Comparison of ENCODE assay signal across 22 cellular contexts in genomic region chr13:32846020-32846451, GRCh38.
DNase-seq lines count a peak whose midpoint lies in the region; TF ChIP-seq lines count a peak whose summit lies in the region.
"Had no signal": no experiment of that assay in that cellular context is flagged by ENCODE, and none has a peak within 500 bp of the region (broad histone marks: within the 10 kb centered on the region; RNA-seq: fewer than 3 reads in every experiment).

No MANE protein-coding gene starts in this region.

- H3K27me3 Mint-ChIP-seq in activated naive CD4-positive, alpha-beta T cell treated with anti-CD3 and anti-CD28 coated beads, Interleukin-2, amount 50 U/mL, for 24 hours, result no peaks in the 10 kb centered on the region
- H3K27me3 Mint-ChIP-seq in activated naive CD8-positive, alpha-beta T cell, result no peaks in the 10 kb centered on the region
- peaks cover 6% of the 10 kb centered on the region for H3K27me3 Mint-ChIP-seq in osteocyte (ENCODE audit: unreplicated experiment)
- H3K27me3 Mint-ChIP-seq: progenitor cell of endocrine pancreas had no signal

- H3K36me3 Mint-ChIP-seq in activated naive CD4-positive, alpha-beta T cell treated with anti-CD3 and anti-CD28 coated beads, Interleukin-2, amount 50 U/mL, for 24 hours, result peaks cover 2% of the 10 kb centered on the region
- H3K36me3 Mint-ChIP-seq in activated naive CD8-positive, alpha-beta T cell, result peaks cover 2% of the 10 kb centered on the region
- H3K36me3 Mint-ChIP-seq in osteocyte (ENCODE audit: unreplicated experiment), result peaks cover 2% of the 10 kb centered on the region
- H3K36me3 Mint-ChIP-seq: neural progenitor cell had no signal

- H3K36me3 ChIP-seq in Peyer's patch, result no peaks in the 10 kb centered on the region
- H3K36me3 ChIP-seq: heart left ventricle, left ventricle myocardium inferior, neural progenitor cell had no signal

- H3K4me1 ChIP-seq in Peyer's patch, result no peaks in the 10 kb centered on the region

- H3K27ac Mint-ChIP-seq in activated naive CD4-positive, alpha-beta T cell treated with anti-CD3 and anti-CD28 coated beads, Interleukin-2, amount 50 U/mL, for 24 hours, result peak overlapping the region; percentile 23
- H3K27ac Mint-ChIP-seq in activated naive CD8-positive, alpha-beta T cell, result peak overlapping the region; percentile 1
- H3K27ac Mint-ChIP-seq in osteocyte (ENCODE audit: unreplicated experiment), result no peak overlapping the region
- H3K27ac Mint-ChIP-seq: activated CD4-positive, alpha-beta T cell treated with anti-CD3 and anti-CD28 coated beads, Interleukin-2, amount 10 ng/mL, durations not matched to agents 7 days and 5 days had no signal

- H3K4me1 Mint-ChIP-seq in activated naive CD4-positive, alpha-beta T cell treated with anti-CD3 and anti-CD28 coated beads, Interleukin-2, amount 50 U/mL, for 24 hours, result no peaks in the 10 kb centered on the region
- H3K4me1 Mint-ChIP-seq in activated naive CD8-positive, alpha-beta T cell (ENCODE audit: low read depth), result peaks cover 2% of the 10 kb centered on the region
- peaks cover 6% of the 10 kb centered on the region for H3K4me1 Mint-ChIP-seq in osteocyte (ENCODE audit: unreplicated experiment)
- H3K4me1 Mint-ChIP-seq: activated CD4-positive, alpha-beta T cell treated with anti-CD3 and anti-CD28 coated beads, Interleukin-2, amount 10 ng/mL, durations not matched to agents 7 days and 5 days had no signal

- no peak for DNase-seq in activated naive CD4-positive, alpha-beta T cell treated with Interleukin-2 at 50 U/mL for 16 hours
- DNase-seq in NCI-H1092 treated with DMSO at 0.1 percent for 48 hours (lab: John Stamatoyannopoulos, UW), result peak; percentile 43
- peak; percentile 70 for DNase-seq in osteocyte (ENCODE audit: extremely low spot score, unreplicated experiment)
- no peak for DNase-seq in stimulated activated CD8-positive, alpha-beta memory T cell treated with anti-CD3 and anti-CD28 coated beads, Interleukin-4, amount 100 ng/mL, for 48 hours
- no peak for DNase-seq in stimulated activated naive CD4-positive, alpha-beta T cell treated with Interleukin-2 at 50 U/mL for 16 hours (lab: John Stamatoyannopoulos, UW)
- DNase-seq in Peyer's patch, result no peak
- DNase-seq: activated CD4-positive, alpha-beta T cell treated with anti-CD3 and anti-CD28 coated beads, Interleukin-2, amount 10 ng/mL, durations not matched to agents 7 days and 5 days; activated T-cell treated with anti-CD3 and anti-CD28 coated beads, Interleukin-2, amount 50 U/mL, for 1 hour; body of pancreas; DND-41; heart left ventricle; KBM-7; left ventricle myocardium inferior; NCI-H2029; substantia nigra had no signal

- H3K4me3 ChIP-seq in Peyer's patch, result no peak overlapping the region
- H3K4me3 ChIP-seq: body of pancreas, coronary artery, heart left ventricle, left ventricle myocardium inferior, neural progenitor cell had no signal

- no peaks in the 10 kb centered on the region for H3K9me3 Mint-ChIP-seq in activated naive CD4-positive, alpha-beta T cell treated with anti-CD3 and anti-CD28 coated beads, Interleukin-2, amount 50 U/mL, for 24 hours
- no peaks in the 10 kb centered on the region for H3K9me3 Mint-ChIP-seq in activated naive CD8-positive, alpha-beta T cell (ENCODE audit: low read depth)
- peaks cover 5% of the 10 kb centered on the region for H3K9me3 Mint-ChIP-seq in osteocyte (ENCODE audit: unreplicated experiment)

- H3K9me3 ChIP-seq in Peyer's patch, result peaks cover 0 to 5% (median 0%) of the 10 kb centered on the region in 4 donors
- H3K9me3 ChIP-seq: body of pancreas had no signal

- H3K27me3 ChIP-seq in Peyer's patch, result no peaks in the 10 kb centered on the region
- H3K27me3 ChIP-seq: body of pancreas, heart left ventricle, neural progenitor cell had no signal

- TF ChIP-seq CTCF in osteocyte (IDR thresholded peaks at IDR 0.05) (no peak), Peyer's patch (IDR thresholded peaks at IDR 0.05) (no peak)

- no peak overlapping the region for H3K4me3 Mint-ChIP-seq in activated naive CD4-positive, alpha-beta T cell treated with anti-CD3 and anti-CD28 coated beads, Interleukin-2, amount 50 U/mL, for 24 hours
- no peak overlapping the region for H3K4me3 Mint-ChIP-seq in activated naive CD8-positive, alpha-beta T cell
- no peak overlapping the region for H3K4me3 Mint-ChIP-seq in osteocyte (ENCODE audit: unreplicated experiment)
- H3K4me3 Mint-ChIP-seq: activated CD4-positive, alpha-beta T cell treated with anti-CD3 and anti-CD28 coated beads, Interleukin-2, amount 10 ng/mL, durations not matched to agents 7 days and 5 days; H9; neural progenitor cell had no signal

- no peak for TF ChIP-seq POLR2A in Peyer's patch (IDR thresholded peaks at IDR 0.05)

- H3K27ac ChIP-seq in Peyer's patch, result no peak overlapping the region
- H3K27ac ChIP-seq: body of pancreas, coronary artery, heart left ventricle, left ventricle myocardium inferior, neural progenitor cell, RWPE1 had no signal

Comparison
In these comparisons a context has a peak if more than half of its experiments do, and no peak if none do; other contexts are left out.
1. DNase-seq: peak in NCI-H1092 treated with DMSO at 0.1 percent for 48 hours (single experiment) and osteocyte (single experiment); none in activated naive CD4-positive, alpha-beta T cell treated with Interleukin-2 at 50 U/mL for 16 hours (single experiment), stimulated activated CD8-positive, alpha-beta memory T cell treated with anti-CD3 and anti-CD28 coated beads, Interleukin-4, amount 100 ng/mL, for 48 hours (single experiment), stimulated activated naive CD4-positive, alpha-beta T cell treated with Interleukin-2 at 50 U/mL for 16 hours (single experiment) and Peyer's patch (0 of 3).